In genomic region chr7:72190919-72191318, GRCh38 we compare ENCODE assay signal across 1 cellular context.
TF ChIP-seq lines count a peak whose summit lies in the region.

No MANE protein-coding gene starts in this region.

TF ChIP-seq in K562, 482 proteins besides CTCF, POLR2A, EP300 and RAD21 (continued from another document):
- no peak for TF ChIP-seq TFAP4 (CRISPR knock-in tag; IDR thresholded peaks at IDR 0.05; ENCODE audit: borderline replicate concordance)
- TF ChIP-seq EP400 (IDR thresholded peaks at IDR 0.05): no peak
- no peak for TF ChIP-seq ZNF79 (CRISPR knock-in tag; IDR thresholded peaks at IDR 0.05; ENCODE audit: low read depth)
- TF ChIP-seq FUS (optimal IDR thresholded peaks at IDR 0.05; ENCODE audit: low read depth, low read length): no peak
- no peak for TF ChIP-seq NCOA1 (IDR thresholded peaks at IDR 0.05; ENCODE audit: low read depth)
- no peak for TF ChIP-seq SNRNP70 (optimal IDR thresholded peaks at IDR 0.05; ENCODE audit: low read depth, low read length)
- TF ChIP-seq ZBTB2 (IDR thresholded peaks at IDR 0.05): no peak
- no peak for TF ChIP-seq NR2C1 (IDR thresholded peaks at IDR 0.05)
- no peak for TF ChIP-seq NR2C1 (tag; IDR thresholded peaks at IDR 0.05)
- no peak for TF ChIP-seq FOXM1 (IDR thresholded peaks at IDR 0.05; ENCODE audit: low read depth)
- TF ChIP-seq FOXM1 (CRISPR knock-in tag; IDR thresholded peaks at IDR 0.05; ENCODE audit: low read depth): no peak
- no peak for TF ChIP-seq THRA (IDR thresholded peaks at IDR 0.05)
- TF ChIP-seq, protein P1, sequence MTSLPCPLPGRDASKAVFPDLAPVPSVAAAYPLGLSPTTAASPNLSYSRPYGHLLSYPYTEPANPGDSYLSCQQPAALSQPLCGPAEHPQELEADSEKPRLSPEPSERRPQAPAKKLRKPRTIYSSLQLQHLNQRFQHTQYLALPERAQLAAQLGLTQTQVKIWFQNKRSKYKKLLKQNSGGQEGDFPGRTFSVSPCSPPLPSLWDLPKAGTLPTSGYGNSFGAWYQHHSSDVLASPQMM (CRISPR knock-in tag; IDR thresholded peaks at IDR 0.05): no peak
- no peak for TF ChIP-seq MIER1 (IDR thresholded peaks at IDR 0.05; ENCODE audit: low read depth)
- TF ChIP-seq RNF2 (IDR thresholded peaks at IDR 0.05): no peak
- TF ChIP-seq FOXA3 (CRISPR knock-in tag; conservative IDR thresholded peaks at IDR 0.05 in 1 of 2, IDR thresholded peaks at IDR 0.05 in 1 of 2): no peak
- no peak for TF ChIP-seq FOS (IDR thresholded peaks at IDR 0.05; ENCODE audit: extremely low read depth, insufficient read length)
- no peak for TF ChIP-seq HNRNPL (IDR thresholded peaks at IDR 0.05; ENCODE audit: low read depth, low read length)
- TF ChIP-seq TARDBP (IDR thresholded peaks at IDR 0.05): no peak
- TF ChIP-seq ZBTB7A (IDR thresholded peaks at IDR 0.05; ENCODE audit: borderline replicate concordance, control insufficient read depth, low read depth, low read length): no peak
- TF ChIP-seq ZNF507 (tag; conservative IDR thresholded peaks at IDR 0.05): no peak
